Comparison of ENCODE assay signal across 27 cellular contexts in the genomic region with DNA sequence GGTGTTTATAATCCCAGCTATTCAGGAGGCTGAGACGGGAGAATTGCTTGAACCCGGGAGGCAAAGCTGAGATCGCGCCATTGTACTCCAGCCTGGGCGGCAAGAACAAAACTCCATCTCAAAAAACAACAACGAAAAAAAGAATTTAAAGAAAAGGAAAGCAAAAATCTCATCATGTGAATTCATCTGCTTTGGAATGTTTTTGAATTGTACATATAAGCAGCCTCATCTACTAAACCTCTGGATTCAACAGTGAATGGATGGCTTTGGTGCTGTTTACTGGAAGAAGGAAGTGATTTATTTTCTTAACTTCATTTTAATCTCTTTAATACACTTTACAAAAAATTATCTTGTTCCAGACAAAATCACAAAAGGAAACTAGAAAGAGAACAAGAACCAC.
"Had no signal": no experiment of that assay in that cellular context is flagged by ENCODE, and none has a peak within 500 bp of the region (broad histone marks: within the 10 kb centered on the region; RNA-seq: fewer than 3 reads in every experiment).

No MANE protein-coding gene starts in this region.

- H3K4me3 ChIP-seq: stomach, suprapubic skin, testis, thoracic aorta, thyroid gland, tibial artery, tibial nerve, transverse colon, upper lobe of left lung, upper lobe of right lung, uterus, vagina had no signal

- H3K36me3 ChIP-seq: stomach, suprapubic skin, thoracic aorta, thyroid gland, tibial artery, tibial nerve, transverse colon, upper lobe of left lung, upper lobe of right lung, uterus, vagina had no signal

- DNase-seq: stimulated activated CD4-positive, alpha-beta T cell treated with anti-CD3 and anti-CD28 coated beads, Interleukin-2, amount 100 ng/mL, for 48 hours; stimulated activated CD4-positive, alpha-beta T cell treated with anti-CD3 and anti-CD28 coated beads, Interleukin-4, amount 100 ng/mL, for 1 hour; stimulated activated CD4-positive, alpha-beta T cell treated with anti-CD3 and anti-CD28 coated beads, Interleukin-4, amount 100 ng/mL, for 24 hours; stimulated activated CD4-positive, alpha-beta T cell treated with anti-CD3 and anti-CD28 coated beads, Interleukin-4, amount 100 ng/mL, for 4 hours; stimulated activated CD8-positive, alpha-beta memory T cell treated with anti-CD3 and anti-CD28 coated beads, Interleukin-4, amount 100 ng/mL, for 48 hours; stimulated activated naive B cell treated with anti-CD40 and anti-IgM and Interleukin-4, amounts not matched to agents 10 μg/mL and 1 μg/mL and 100 μg/mL, for 72 hours; stimulated activated naive CD4-positive, alpha-beta T cell; stimulated activated naive CD4-positive, alpha-beta T cell treated with Interleukin-2 at 50 U/mL for 16 hours; stimulated activated naive CD8-positive, alpha-beta T cell treated with anti-CD3 and anti-CD28 coated beads, Interleukin-15, amount 100 ng/mL, for 72 hours; stimulated activated naive CD8-positive, alpha-beta T cell treated with anti-CD3 and anti-CD28 coated beads, Interleukin-15, Interleukin-2, amounts not matched to agents 100 U/mL and 50 U/mL, for 24 hours; stomach; substantia nigra; testis; thyroid gland; tibial artery; transverse colon; trophoblast cell; upper lobe of left lung; upper lobe of right lung; uterus had no signal

- FAIRE-seq: urothelium cell line had no signal

- H3K27me3 ChIP-seq: stomach, suprapubic skin, testis, thyroid gland, tibial artery, tibial nerve, transverse colon, upper lobe of left lung, upper lobe of right lung, uterus, vagina had no signal

- H3K9me3 ChIP-seq: stomach, suprapubic skin, testis, thoracic aorta, thyroid gland, tibial artery, tibial nerve, transverse colon, upper lobe of left lung, upper lobe of right lung, uterus, vagina had no signal

- H3K27ac ChIP-seq: suprapubic skin, testis, thoracic aorta, thyroid gland, tibial artery, tibial nerve, transverse colon, upper lobe of left lung, upper lobe of right lung, uterus, vagina had no signal

- ATAC-seq: stimulated activated effector memory CD8-positive, alpha-beta T cell treated with anti-CD3 and anti-CD28 coated beads, Interleukin-12 subunit alpha, Interleukin-12 subunit beta, amount 100 ng/mL, for 72 hours; stimulated activated memory B cell treated with anti-CD40 and anti-IgM and Interleukin-4, amounts not matched to agents 10 μg/mL and 1 μg/mL and 100 μg/mL, for 72 hours; stimulated activated naive B cell treated with anti-CD40 and anti-IgM and Interleukin-4, amounts not matched to agents 10 μg/mL and 1 μg/mL and 100 μg/mL, for 72 hours; stimulated activated naive CD8-positive, alpha-beta T cell treated with anti-CD3 and anti-CD28 coated beads, Interleukin-15, amount 100 ng/mL, for 72 hours; stimulated activated naive CD8-positive, alpha-beta T cell treated with anti-CD3 and anti-CD28 coated beads, Interleukin-15, Interleukin-2, amounts not matched to agents 100 U/mL and 50 U/mL, for 24 hours; upper lobe of right lung had no signal

- H3K4me1 ChIP-seq: thyroid gland, upper lobe of right lung, uterus had no signal
